1 cellular context compared by ENCODE assay signal in genomic region chr13:42259515-42259914, GRCh38.
TF ChIP-seq lines count a peak whose summit lies in the region.

No MANE protein-coding gene starts in this region.

TF ChIP-seq in K562, 482 proteins besides CTCF, POLR2A, EP300 and RAD21 (continued from another document):
- TF ChIP-seq CAMTA2 (CRISPR knock-in tag; conservative IDR thresholded peaks at IDR 0.05) (no peak), ZNF695 (CRISPR knock-in tag; IDR thresholded peaks at IDR 0.05) (no peak), ID3 (CRISPR knock-in tag; IDR thresholded peaks at IDR 0.05) (no peak), ID3 (tag; IDR thresholded peaks at IDR 0.05) (0 out of 2 replicates have a peak, but pooled peaks have one; percentile 33), ZNF232 (CRISPR knock-in tag; IDR thresholded peaks at IDR 0.05) (no peak), DLX4 (CRISPR knock-in tag; IDR thresholded peaks at IDR 0.05) (no peak), KDM1A (IDR thresholded peaks at IDR 0.05) (no peak), ZBTB49 (CRISPR knock-in tag; IDR thresholded peaks at IDR 0.05; ENCODE audit: borderline replicate concordance) (no peak), MCM7 (IDR thresholded peaks at IDR 0.05) (no peak), ZNF165 (CRISPR knock-in tag; IDR thresholded peaks at IDR 0.05; ENCODE audit: borderline replicate concordance) (no peak), CBFA2T2 (conservative IDR thresholded peaks at IDR 0.05) (peak; percentile 85), ZEB2 (IDR thresholded peaks at IDR 0.05) (0 out of 2 replicates have a peak, but pooled peaks have one; percentile 33), RB1 (IDR thresholded peaks at IDR 0.05; ENCODE audit: low read depth) (no peak), ZFP36 (IDR thresholded peaks at IDR 0.05; ENCODE audit: low read depth, low read length, partially characterized antibody) (no peak), ELK3 (CRISPR knock-in tag; IDR thresholded peaks at IDR 0.05) (no peak), ADNP (tag; IDR thresholded peaks at IDR 0.05) (no peak), BRD9 (IDR thresholded peaks at IDR 0.05; ENCODE audit: low read depth, partially characterized antibody) (no peak), ZNF23 (CRISPR knock-in tag; IDR thresholded peaks at IDR 0.05) (no peak), HBP1 (CRISPR knock-in tag; IDR thresholded peaks at IDR 0.05) (no peak), TFAM (CRISPR knock-in tag; conservative IDR thresholded peaks at IDR 0.05) (no peak), EGR1 (conservative IDR thresholded peaks at IDR 0.05) (no peak), ZNF740 (CRISPR knock-in tag; IDR thresholded peaks at IDR 0.05) (no peak), ZNF740 (tag; IDR thresholded peaks at IDR 0.05) (no peak), ZNF668 (CRISPR knock-in tag; IDR thresholded peaks at IDR 0.05) (no peak)
